Comparison of ENCODE assay signal across 10 cellular contexts in the genomic region with DNA sequence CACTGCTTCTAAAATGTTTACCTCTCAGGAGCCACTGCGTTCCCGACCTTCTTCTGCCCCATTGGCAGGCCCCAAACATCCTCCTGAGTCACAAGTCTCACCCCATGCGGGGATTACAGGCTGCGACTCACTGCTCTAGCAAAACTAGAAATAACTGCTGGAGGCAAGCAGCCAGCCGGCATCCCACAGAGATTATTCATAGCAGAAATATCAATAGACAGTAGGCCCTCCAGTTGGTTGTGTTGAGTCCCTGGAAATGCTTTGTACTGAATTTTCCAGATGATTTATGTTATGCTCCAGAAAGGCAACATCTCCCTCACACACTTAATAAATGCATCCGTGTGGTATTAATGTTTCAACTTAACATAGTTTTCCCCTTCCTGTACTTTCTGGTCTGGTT.
A peak's percentile ranks its signal among the peaks of the same experiment; 100 is the strongest.
DNase-seq lines count a peak whose midpoint lies in the region; ATAC-seq and TF ChIP-seq lines count a peak whose summit lies in the region.
"Had no signal": no experiment of that assay in that cellular context is flagged by ENCODE, and none has a peak within 500 bp of the region (broad histone marks: within the 10 kb centered on the region; RNA-seq: fewer than 3 reads in every experiment).

No MANE protein-coding gene starts in this region.

- no peak overlapping the region for H3K4me3 Mint-ChIP-seq in T-helper 2 cell treated with Interferon-gamma antibody and Interleukin-4, amounts not matched to agents 5 μg/mL and 100 μg/mL, for 36 hours

- H3K9me3 Mint-ChIP-seq in T-helper 2 cell treated with Interferon-gamma antibody and Interleukin-4, amounts not matched to agents 5 μg/mL and 100 μg/mL, for 36 hours, result no peaks in the 10 kb centered on the region

- peaks cover 12% of the 10 kb centered on the region; the same call in 1 of the 2 replicates for H3K79me2 ChIP-seq in SK-N-SH (ENCODE audit: insufficient read depth)
- H3K79me2 ChIP-seq: parathyroid adenoma had no signal

- H3K4me1 ChIP-seq in SK-N-SH (ENCODE audit: control insufficient read depth in 1 of 2, insufficient read depth in 2 of 2, low read depth in 1 of 2, low read length in 1 of 2), result peaks cover 16 to 30% of the 10 kb centered on the region in 2 experiments; a peak in 2 of 4 replicates
- H3K4me1 ChIP-seq in foreskin keratinocyte, result peaks cover 20% of the 10 kb centered on the region
- peaks cover 20% of the 10 kb centered on the region for H3K4me1 ChIP-seq in psoas muscle
- H3K4me1 ChIP-seq: parathyroid adenoma had no signal

- CTCF ChIA-PET in SK-N-SH (lab: Yijun Ruan, JAX), result no interaction called here

- WGBS in SK-N-SH (ENCODE audit: low lambda C conversion rate), result 5% methylated on average over 6 of the region's 6 CpGs
- 9 to 31% (median 20%) methylated on average over 6 of the region's 6 CpGs for WGBS in psoas muscle, 3 donors

- TF ChIP-seq RAD21 in SK-N-SH (IDR thresholded peaks at IDR 0.05; ENCODE audit: low read length), result no peak

- H3K27me3 ChIP-seq in SK-N-SH (ENCODE audit: insufficient read depth) (no peaks in the 10 kb centered on the region), foreskin keratinocyte (no peaks in the 10 kb centered on the region), psoas muscle (ENCODE audit: insufficient read depth in 3 of 3, low read length in 2 of 3) (no peaks in the 10 kb centered on the region)

- H3K36me3 ChIP-seq in SK-N-SH (replicated peaks in 1 of 2; ENCODE audit: control insufficient read depth in 1 of 2, insufficient read depth in 2 of 2, low read length in 1 of 2), result no peaks in the 10 kb centered on the region
- H3K36me3 ChIP-seq in psoas muscle (ENCODE audit: insufficient read depth in 1 of 2, low read depth in 1 of 2), result no peaks in the 10 kb centered on the region

- DNase-seq in T-helper 2 cell treated with Interferon-gamma antibody and Interleukin-4, amounts not matched to agents 5 μg/mL and 100 μg/mL, for 36 hours (ENCODE audit: low spot score), result peak; percentile 66
- DNase-seq in T-helper 2 cell, result no peak
- no peak for DNase-seq in SK-N-SH
- peak; percentile 83 to 92 for DNase-seq in foreskin keratinocyte
- DNase-seq in psoas muscle, result peak; percentile 78 to 88
- DNase-seq in DMS53 treated with DMSO at 0.1 percent for 48 hours (lab: John Stamatoyannopoulos, UW; ENCODE audit: unreplicated experiment), result no peak
- no peak for DNase-seq in T-helper 9 cell
- no peak for DNase-seq in GM20000 (ENCODE audit: low spot score)

- H3K36me3 Mint-ChIP-seq in T-helper 2 cell treated with Interferon-gamma antibody and Interleukin-4, amounts not matched to agents 5 μg/mL and 100 μg/mL, for 36 hours (ENCODE audit: low read depth), result peaks cover 28% of the 10 kb centered on the region

- 0 out of 2 replicates have a peak overlapping the region, but pooled peaks have one; percentile 36 for H2AFZ ChIP-seq in SK-N-SH (ENCODE audit: low read depth)
- H2AFZ ChIP-seq: parathyroid adenoma had no signal

- peak overlapping the region; percentile 35; the same call in 1 of the 2 replicates for H3K4me2 ChIP-seq in SK-N-SH

- H3K9me3 ChIP-seq in SK-N-SH, result no peaks in the 10 kb centered on the region
- H3K9me3 ChIP-seq in psoas muscle, result no peaks in the 10 kb centered on the region

- H3K27me3 Mint-ChIP-seq in T-helper 2 cell treated with Interferon-gamma antibody and Interleukin-4, amounts not matched to agents 5 μg/mL and 100 μg/mL, for 36 hours (ENCODE audit: low read depth), result no peaks in the 10 kb centered on the region

- H3K9ac ChIP-seq in SK-N-SH, result peak overlapping the region; percentile 7; the same call in 1 of the 2 replicates
- H3K9ac ChIP-seq: parathyroid adenoma had no signal

- H3F3A ChIP-seq in SK-N-SH (replicated peaks; ENCODE audit: insufficient read depth), result peaks cover 18% of the 10 kb centered on the region

- ATAC-seq in foreskin keratinocyte, result peak; percentile 99
- peak; percentile 93 to 99 (median 98) for ATAC-seq in psoas muscle

- H3K27ac ChIP-seq in SK-N-SH (ENCODE audit: low read depth in 2 of 2, low read length in 1 of 2) (peak overlapping the region; percentile 78 to 95), foreskin keratinocyte (peak overlapping the region; percentile 61), psoas muscle (peak overlapping the region; percentile 50)
- H3K27ac ChIP-seq: C4-2B, parathyroid adenoma had no signal

- no peak for TF ChIP-seq CTCF in SK-N-SH (IDR thresholded peaks at IDR 0.05)
- TF ChIP-seq CTCF in foreskin keratinocyte (conservative IDR thresholded peaks at IDR 0.05), result no peak
- no peak for TF ChIP-seq CTCF in psoas muscle (IDR thresholded peaks at IDR 0.05)
- TF ChIP-seq CTCF in GM20000 (IDR thresholded peaks at IDR 0.05; ENCODE audit: extremely low read depth, missing control alignments), result no peak

- H4K20me1 ChIP-seq in SK-N-SH (ENCODE audit: insufficient read depth), result peaks cover 3% of the 10 kb centered on the region; the same call in 1 of the 2 replicates

- POLR2A ChIA-PET in SK-N-SH (lab: Yijun Ruan, JAX), result no interaction called here

- H3K4me3 ChIP-seq in SK-N-SH (ENCODE audit: low read depth in 2 of 2, low read length in 1 of 2) (no peak overlapping the region), psoas muscle (no peak overlapping the region)

- intact Hi-C loops in psoas muscle (cut with DNase I), result loop anchor here in 1 of 2 donors (5.0 kb wide), 1 partner anchor 59 kb away; no protein-coding TSS in a partner anchor

- H3K9me2 ChIP-seq in SK-N-SH, result no peaks in the 10 kb centered on the region

- H3K4me1 Mint-ChIP-seq in T-helper 2 cell treated with Interferon-gamma antibody and Interleukin-4, amounts not matched to agents 5 μg/mL and 100 μg/mL, for 36 hours (ENCODE audit: low read depth), result peaks cover 18% of the 10 kb centered on the region

- H3K27ac Mint-ChIP-seq in T-helper 2 cell treated with Interferon-gamma antibody and Interleukin-4, amounts not matched to agents 5 μg/mL and 100 μg/mL, for 36 hours, result no peak overlapping the region

- peak in 1 of 2 experiments; percentile 74; a peak in 2 of 4 replicates for TF ChIP-seq EP300 in SK-N-SH (IDR thresholded peaks at IDR 0.05; ENCODE audit: borderline replicate concordance in 1 of 2, low read depth in 1 of 2, low read length in 1 of 2)

TF ChIP-seq in SK-N-SH, 30 proteins besides CTCF, POLR2A, EP300 and RAD21 (continues in another document):
- TF ChIP-seq, protein P1, sequence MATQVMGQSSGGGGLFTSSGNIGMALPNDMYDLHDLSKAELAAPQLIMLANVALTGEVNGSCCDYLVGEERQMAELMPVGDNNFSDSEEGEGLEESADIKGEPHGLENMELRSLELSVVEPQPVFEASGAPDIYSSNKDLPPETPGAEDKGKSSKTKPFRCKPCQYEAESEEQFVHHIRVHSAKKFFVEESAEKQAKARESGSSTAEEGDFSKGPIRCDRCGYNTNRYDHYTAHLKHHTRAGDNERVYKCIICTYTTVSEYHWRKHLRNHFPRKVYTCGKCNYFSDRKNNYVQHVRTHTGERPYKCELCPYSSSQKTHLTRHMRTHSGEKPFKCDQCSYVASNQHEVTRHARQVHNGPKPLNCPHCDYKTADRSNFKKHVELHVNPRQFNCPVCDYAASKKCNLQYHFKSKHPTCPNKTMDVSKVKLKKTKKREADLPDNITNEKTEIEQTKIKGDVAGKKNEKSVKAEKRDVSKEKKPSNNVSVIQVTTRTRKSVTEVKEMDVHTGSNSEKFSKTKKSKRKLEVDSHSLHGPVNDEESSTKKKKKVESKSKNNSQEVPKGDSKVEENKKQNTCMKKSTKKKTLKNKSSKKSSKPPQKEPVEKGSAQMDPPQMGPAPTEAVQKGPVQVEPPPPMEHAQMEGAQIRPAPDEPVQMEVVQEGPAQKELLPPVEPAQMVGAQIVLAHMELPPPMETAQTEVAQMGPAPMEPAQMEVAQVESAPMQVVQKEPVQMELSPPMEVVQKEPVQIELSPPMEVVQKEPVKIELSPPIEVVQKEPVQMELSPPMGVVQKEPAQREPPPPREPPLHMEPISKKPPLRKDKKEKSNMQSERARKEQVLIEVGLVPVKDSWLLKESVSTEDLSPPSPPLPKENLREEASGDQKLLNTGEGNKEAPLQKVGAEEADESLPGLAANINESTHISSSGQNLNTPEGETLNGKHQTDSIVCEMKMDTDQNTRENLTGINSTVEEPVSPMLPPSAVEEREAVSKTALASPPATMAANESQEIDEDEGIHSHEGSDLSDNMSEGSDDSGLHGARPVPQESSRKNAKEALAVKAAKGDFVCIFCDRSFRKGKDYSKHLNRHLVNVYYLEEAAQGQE (IDR thresholded peaks at IDR 0.05; ENCODE audit: low read depth, low read length), result 0 out of 2 replicates have a peak, but pooled peaks have one; percentile 48
- peak; percentile 71 for TF ChIP-seq TEAD4 (IDR thresholded peaks at IDR 0.05; ENCODE audit: borderline replicate concordance, insufficient read depth)
- TF ChIP-seq FOSL2 (IDR thresholded peaks at IDR 0.05; ENCODE audit: borderline replicate concordance, low read depth), result peak; percentile 81
- TF ChIP-seq POLR2AphosphoS5 (IDR thresholded peaks at IDR 0.05; ENCODE audit: low read depth, low read length), result peak; percentile 21; the same call in 1 of the 2 replicates
- peak; percentile 85 for TF ChIP-seq RXRA (IDR thresholded peaks at IDR 0.05; ENCODE audit: borderline replicate concordance, low read depth)
- TF ChIP-seq, protein P2, sequence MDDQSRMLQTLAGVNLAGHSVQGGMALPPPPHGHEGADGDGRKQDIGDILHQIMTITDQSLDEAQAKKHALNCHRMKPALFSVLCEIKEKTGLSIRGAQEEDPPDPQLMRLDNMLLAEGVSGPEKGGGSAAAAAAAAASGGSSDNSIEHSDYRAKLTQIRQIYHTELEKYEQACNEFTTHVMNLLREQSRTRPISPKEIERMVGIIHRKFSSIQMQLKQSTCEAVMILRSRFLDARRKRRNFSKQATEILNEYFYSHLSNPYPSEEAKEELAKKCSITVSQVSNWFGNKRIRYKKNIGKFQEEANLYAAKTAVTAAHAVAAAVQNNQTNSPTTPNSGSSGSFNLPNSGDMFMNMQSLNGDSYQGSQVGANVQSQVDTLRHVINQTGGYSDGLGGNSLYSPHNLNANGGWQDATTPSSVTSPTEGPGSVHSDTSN (IDR thresholded peaks at IDR 0.05), result peak; percentile 74; the same call in 1 of the 2 replicates
- no peak for TF ChIP-seq NRF1 (IDR thresholded peaks at IDR 0.05; ENCODE audit: low read depth, low read length)
- peak; percentile 65 for TF ChIP-seq JUND (IDR thresholded peaks at IDR 0.05)
- TF ChIP-seq, protein P3, sequence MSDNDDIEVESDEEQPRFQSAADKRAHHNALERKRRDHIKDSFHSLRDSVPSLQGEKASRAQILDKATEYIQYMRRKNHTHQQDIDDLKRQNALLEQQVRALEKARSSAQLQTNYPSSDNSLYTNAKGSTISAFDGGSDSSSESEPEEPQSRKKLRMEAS (IDR thresholded peaks at IDR 0.05; ENCODE audit: low read depth), result peak; percentile 66
- TF ChIP-seq TCF12 (IDR thresholded peaks at IDR 0.05), result peak; percentile 77
- TF ChIP-seq MEF2A (IDR thresholded peaks at IDR 0.05; ENCODE audit: borderline replicate concordance, low read depth), result peak; percentile 70; the same call in 1 of the 2 replicates
- peak; percentile 82; the same call in 1 of the 2 replicates for TF ChIP-seq NFIC (IDR thresholded peaks at IDR 0.05; ENCODE audit: borderline replicate concordance)
- TF ChIP-seq SIN3A (IDR thresholded peaks at IDR 0.05; ENCODE audit: borderline replicate concordance, low read depth, low read length), result no peak
- TF ChIP-seq MXI1 (IDR thresholded peaks at IDR 0.05; ENCODE audit: low read depth, low read length), result no peak

Comparison
In these comparisons a context has a peak if more than half of its experiments do, and no peak if none do; other contexts are left out.
1. DNase-seq: peak in T-helper 2 cell treated with Interferon-gamma antibody and Interleukin-4, amounts not matched to agents 5 μg/mL and 100 μg/mL, for 36 hours (single experiment), foreskin keratinocyte (2 of 2) and psoas muscle (2 of 2); none in T-helper 2 cell (0 of 5), SK-N-SH (single experiment), DMS53 treated with DMSO at 0.1 percent for 48 hours (single experiment), T-helper 9 cell (single experiment) and GM20000 (single experiment).
2. Peak in every context shown above with its lines, with median percentiles within 50 percentile points of each other: H3K27ac ChIP-seq.